Comparison of ENCODE assay signal across 8 cellular contexts in the genomic region with DNA sequence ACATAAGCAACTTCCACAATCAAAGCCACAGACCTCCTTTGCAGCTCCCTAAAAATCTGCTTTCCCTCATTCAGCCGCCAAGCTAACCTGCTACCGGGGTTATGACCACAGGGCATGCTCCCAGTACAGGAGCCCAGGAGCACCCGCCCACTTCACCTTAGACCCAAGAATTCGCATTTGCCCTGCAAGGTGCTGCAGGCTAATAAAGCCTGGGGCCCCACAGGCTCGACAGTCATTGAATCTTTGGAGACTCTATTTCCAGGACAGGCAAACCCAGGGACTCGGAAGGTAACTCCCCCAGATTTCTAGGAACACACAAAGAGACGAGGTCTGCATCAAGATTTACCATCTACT. TPM values are rescaled to one million over a fixed set of nuclear protein-coding genes. Genes with fewer than 3 reads are reported as not detected.
DNase-seq lines count a peak whose midpoint lies in the region; ATAC-seq and TF ChIP-seq lines count a peak whose summit lies in the region.

No MANE protein-coding gene starts in this region.

- H3K4me3 Mint-ChIP-seq in effector memory CD8-positive, alpha-beta T cell, result peak overlapping the region; percentile 92 to 94
- peak overlapping the region; percentile 95 for H3K4me3 Mint-ChIP-seq in neural progenitor cell

- ATAC-seq in effector memory CD8-positive, alpha-beta T cell (replicated peaks), result no peak
- no peak for ATAC-seq in GM21515 (IDR thresholded peaks at IDR 0.05; ENCODE audit: unreplicated experiment)

- H4K20me1 ChIP-seq in OCI-LY1 (ENCODE audit: insufficient read depth, low read length) (no peaks in the 10 kb centered on the region), neural progenitor cell (ENCODE audit: low read depth) (peaks cover 33% of the 10 kb centered on the region)

- no peaks in the 10 kb centered on the region for H3K9me3 Mint-ChIP-seq in effector memory CD8-positive, alpha-beta T cell
- H3K9me3 Mint-ChIP-seq in neural progenitor cell, result peaks cover 9% of the 10 kb centered on the region

- TF ChIP-seq CTCF in OCI-LY1 (IDR thresholded peaks at IDR 0.05; ENCODE audit: low read length) (no peak), neural progenitor cell (IDR thresholded peaks at IDR 0.05) (no peak)

- no peaks in the 10 kb centered on the region; the same call in 1 of the 2 replicates for H3K36me3 ChIP-seq in OCI-LY1 (ENCODE audit: insufficient read depth, low read length)
- no peaks in the 10 kb centered on the region for H3K36me3 ChIP-seq in neural progenitor cell

- H3K4me1 ChIP-seq in OCI-LY1 (ENCODE audit: insufficient read depth, low read length, severe bottlenecking), result peaks cover 68% of the 10 kb centered on the region
- peaks cover 6% of the 10 kb centered on the region for H3K4me1 ChIP-seq in neural progenitor cell

- H3K27ac Mint-ChIP-seq in effector memory CD8-positive, alpha-beta T cell, result peak overlapping the region; percentile 92 to 93
- peak overlapping the region; percentile 62 for H3K27ac Mint-ChIP-seq in neural progenitor cell

- H3K9me3 ChIP-seq in OCI-LY1 (ENCODE audit: low read length), result no peaks in the 10 kb centered on the region
- no peaks in the 10 kb centered on the region for H3K9me3 ChIP-seq in neural progenitor cell (ENCODE audit: low read depth)

- H3F3A ChIP-seq in OCI-LY1 (ENCODE audit: insufficient read depth, low read length), result peaks cover 8% of the 10 kb centered on the region; the same call in 1 of the 2 replicates
- H3F3A ChIP-seq in neural progenitor cell (ENCODE audit: low read depth), result no peaks in the 10 kb centered on the region

- H3K79me2 ChIP-seq in OCI-LY1 (ENCODE audit: insufficient read depth, low read length), result peaks cover 25% of the 10 kb centered on the region
- H3K79me2 ChIP-seq in neural progenitor cell (ENCODE audit: low read depth), result peaks cover 55% of the 10 kb centered on the region

- peak; percentile 68 for DNase-seq in DMS53 (lab: John Stamatoyannopoulos, UW)
- no peak for DNase-seq in DMS53 treated with DMSO at 0.1 percent for 48 hours (lab: John Stamatoyannopoulos, UW; ENCODE audit: unreplicated experiment)
- no peak for DNase-seq in effector memory CD8-positive, alpha-beta T cell
- peak; percentile 31 for DNase-seq in neural progenitor cell (ENCODE audit: low spot score)
- no peak for DNase-seq in DMS153 treated with DMSO at 0.1 percent for 48 hours (lab: John Stamatoyannopoulos, UW; ENCODE audit: unreplicated experiment)
- no peak for DNase-seq in UCSD-AML1 (lab: John Stamatoyannopoulos, UW; ENCODE audit: unreplicated experiment)

- no peaks in the 10 kb centered on the region for H3K27me3 Mint-ChIP-seq in effector memory CD8-positive, alpha-beta T cell
- H3K27me3 Mint-ChIP-seq in neural progenitor cell (ENCODE audit: insufficient read depth, low read depth), result peaks cover 11% of the 10 kb centered on the region

- peaks cover 41% of the 10 kb centered on the region for H3K36me3 Mint-ChIP-seq in effector memory CD8-positive, alpha-beta T cell (ENCODE audit: insufficient read depth)
- H3K36me3 Mint-ChIP-seq in neural progenitor cell, result peaks cover 26% of the 10 kb centered on the region

- H2AFZ ChIP-seq in OCI-LY1 (ENCODE audit: low read length) (no peak overlapping the region), neural progenitor cell (replicated peaks) (peak overlapping the region; percentile 86)

- peak overlapping the region; percentile 94 for H3K9ac ChIP-seq in OCI-LY1 (ENCODE audit: low read length)
- no peak overlapping the region for H3K9ac ChIP-seq in neural progenitor cell

- H3K4me3 ChIP-seq in OCI-LY1 (ENCODE audit: low read depth, low read length, poor library complexity, severe bottlenecking), result peak overlapping the region; percentile 87
- peak overlapping the region; percentile 79 for H3K4me3 ChIP-seq in neural progenitor cell

- peaks cover 51 to 52% of the 10 kb centered on the region in 2 donors for H3K4me1 Mint-ChIP-seq in effector memory CD8-positive, alpha-beta T cell (ENCODE audit: low read depth in 2 of 2)
- H3K4me1 Mint-ChIP-seq in neural progenitor cell, result peaks cover 24% of the 10 kb centered on the region

- H3K9me2 ChIP-seq in OCI-LY1 (ENCODE audit: low read depth, low read length), result no peaks in the 10 kb centered on the region

- H3K4me2 ChIP-seq in OCI-LY1 (ENCODE audit: low read length) (peak overlapping the region; percentile 89), neural progenitor cell (peak overlapping the region; percentile 76)

- H3K27me3 ChIP-seq in OCI-LY1 (ENCODE audit: insufficient read depth, low read length) (no peaks in the 10 kb centered on the region), neural progenitor cell (no peaks in the 10 kb centered on the region)

- H3K27ac ChIP-seq in OCI-LY1 (ENCODE audit: low read depth, low read length, poor library complexity, severe bottlenecking), result peak overlapping the region; percentile 98
- H3K27ac ChIP-seq in neural progenitor cell, result no peak overlapping the region

RNA-seq across cellular contexts. Expression of a gene that starts 1.1 kb away (rescaled TPM):
- total RNA-seq in neural progenitor cell (ENCODE audit: low replicate concordance), result 33.3 and 34.6 TPM in 2 replicates

Comparison
In these comparisons a context has a peak if more than half of its experiments do, and no peak if none do; other contexts are left out.
1. DNase-seq: peak in DMS53 (single experiment) and neural progenitor cell (single experiment); none in DMS53 treated with DMSO at 0.1 percent for 48 hours (single experiment), effector memory CD8-positive, alpha-beta T cell (0 of 3), DMS153 treated with DMSO at 0.1 percent for 48 hours (single experiment) and UCSD-AML1 (single experiment).